Comparison of ENCODE assay signal across 7 cellular contexts in genomic region chr6:153001767-153002612, GRCh38. TPM values are rescaled to one million over a fixed set of nuclear protein-coding genes. Genes with fewer than 3 reads are reported as not detected.
DNase-seq lines count a peak whose midpoint lies in the region; ATAC-seq and TF ChIP-seq lines count a peak whose summit lies in the region.

No MANE protein-coding gene starts in this region.

- H3K4me3 ChIP-seq in HUES64 (ENCODE audit: low read length), result peak overlapping the region; percentile 98
- peak overlapping the region; percentile 85 for H3K4me3 ChIP-seq in left ventricle myocardium inferior
- peak overlapping the region; percentile 97 for H3K4me3 ChIP-seq in retinal pigment epithelial cell (ENCODE audit: low read length)

- intact Hi-C loops in activated T-helper 2 cell treated with anti-CD3 and anti-CD28 coated beads, Interferon-gamma antibody, Interleukin-2, Interleukin-4, amounts not matched to agents 10 μg/mL and 5 μg/mL and 100 μg/mL, durations not matched to agents 14 hours and 24 hours and 36 hours (cut with micrococcal nuclease), result loop anchor here (2.0 kb wide), 1 partner anchor 1549 kb away; the partner anchor contains the start of gene RMND1
- intact Hi-C loops in left ventricle myocardium inferior (cut with micrococcal nuclease), result no loop called here

- peaks cover 41% of the 10 kb centered on the region for H3K4me1 Mint-ChIP-seq in activated T-helper 2 cell treated with anti-CD3 and anti-CD28 coated beads, Interferon-gamma antibody, Interleukin-2, Interleukin-4, amounts not matched to agents 10 μg/mL and 5 μg/mL and 100 μg/mL, durations not matched to agents 14 hours and 24 hours and 36 hours (ENCODE audit: low read depth)

- H3K36me3 ChIP-seq in HUES64 (ENCODE audit: insufficient read depth, low read length) (peaks cover 32% of the 10 kb centered on the region), left ventricle myocardium inferior (peaks cover 16% of the 10 kb centered on the region)

- no peaks in the 10 kb centered on the region for H3K9me3 Mint-ChIP-seq in activated T-helper 2 cell treated with anti-CD3 and anti-CD28 coated beads, Interferon-gamma antibody, Interleukin-2, Interleukin-4, amounts not matched to agents 10 μg/mL and 5 μg/mL and 100 μg/mL, durations not matched to agents 14 hours and 24 hours and 36 hours

- H3K27me3 Mint-ChIP-seq in activated T-helper 2 cell treated with anti-CD3 and anti-CD28 coated beads, Interferon-gamma antibody, Interleukin-2, Interleukin-4, amounts not matched to agents 10 μg/mL and 5 μg/mL and 100 μg/mL, durations not matched to agents 14 hours and 24 hours and 36 hours (ENCODE audit: low read depth), result peaks cover 11% of the 10 kb centered on the region

- ATAC-seq in GM21515 (IDR thresholded peaks at IDR 0.05; ENCODE audit: unreplicated experiment), result peak; percentile 20

- no peak for TF ChIP-seq CTCF in GM10266 (IDR thresholded peaks at IDR 0.05; ENCODE audit: control insufficient read depth, insufficient read depth, low read depth, missing control alignments)
- no peak for TF ChIP-seq CTCF in left ventricle myocardium inferior (IDR thresholded peaks at IDR 0.05; ENCODE audit: borderline replicate concordance)
- no peak for TF ChIP-seq CTCF in retinal pigment epithelial cell (conservative IDR thresholded peaks at IDR 0.05; ENCODE audit: low read depth, low read length)

- H3K27me3 ChIP-seq in HUES64 (ENCODE audit: insufficient read depth, low read length), result no peaks in the 10 kb centered on the region
- no peaks in the 10 kb centered on the region for H3K27me3 ChIP-seq in left ventricle myocardium inferior (ENCODE audit: low read depth)

- peaks cover 43% of the 10 kb centered on the region for H3K36me3 Mint-ChIP-seq in activated T-helper 2 cell treated with anti-CD3 and anti-CD28 coated beads, Interferon-gamma antibody, Interleukin-2, Interleukin-4, amounts not matched to agents 10 μg/mL and 5 μg/mL and 100 μg/mL, durations not matched to agents 14 hours and 24 hours and 36 hours (ENCODE audit: low read depth)

- H3K27ac ChIP-seq in HUES64 (ENCODE audit: low read depth, low read length) (peak overlapping the region; percentile 92), left ventricle myocardium inferior (replicated peaks) (peak overlapping the region; percentile 96)

- H3K27ac Mint-ChIP-seq in activated T-helper 2 cell treated with anti-CD3 and anti-CD28 coated beads, Interferon-gamma antibody, Interleukin-2, Interleukin-4, amounts not matched to agents 10 μg/mL and 5 μg/mL and 100 μg/mL, durations not matched to agents 14 hours and 24 hours and 36 hours, result peak overlapping the region; percentile 89

- peak overlapping the region; percentile 93 for H3K9ac ChIP-seq in HUES64 (ENCODE audit: low read depth, low read length)

- peak overlapping the region; percentile 99 for H3K4me3 Mint-ChIP-seq in activated T-helper 2 cell treated with anti-CD3 and anti-CD28 coated beads, Interferon-gamma antibody, Interleukin-2, Interleukin-4, amounts not matched to agents 10 μg/mL and 5 μg/mL and 100 μg/mL, durations not matched to agents 14 hours and 24 hours and 36 hours (ENCODE audit: low read depth)

- no peaks in the 10 kb centered on the region for H3K9me3 ChIP-seq in HUES64 (ENCODE audit: insufficient read depth, low read depth, low read length)
- H3K9me3 ChIP-seq in left ventricle myocardium inferior (replicated peaks), result no peaks in the 10 kb centered on the region

- WGBS in HUES64, result 2% methylated on average over 31 of the region's 31 CpGs

- H3K4me1 ChIP-seq in HUES64 (ENCODE audit: insufficient read depth, low read length), result peaks cover 17% of the 10 kb centered on the region; the same call in 1 of the 2 replicates
- peaks cover 70% of the 10 kb centered on the region for H3K4me1 ChIP-seq in left ventricle myocardium inferior

- DNase-seq in GM10266 (ENCODE audit: extremely low spot score), result peak; percentile 13
- DNase-seq in activated T-helper 2 cell treated with anti-CD3 and anti-CD28 coated beads, Interferon-gamma antibody, Interleukin-2, Interleukin-4, amounts not matched to agents 10 μg/mL and 5 μg/mL and 100 μg/mL, durations not matched to agents 14 hours and 24 hours and 36 hours (ENCODE audit: low spot score), result no peak
- DNase-seq in left ventricle myocardium inferior, result no peak
- no peak for DNase-seq in retinal pigment epithelial cell (ENCODE audit: low read depth)
- DNase-seq in DMS79 treated with DMSO at 0.1 percent for 48 hours (lab: John Stamatoyannopoulos, UW), result no peak

RNA-seq across cellular contexts. Expression of gene MTRF1L, which starts 0.5 kb away (rescaled TPM):
- polyA plus RNA-seq in HUES64 (2013, experiment 1 of 2), result 18.6 TPM
- 14.8 TPM for polyA plus RNA-seq in HUES64 (2013, experiment 2 of 2)
- total RNA-seq in activated T-helper 2 cell treated with anti-CD3 and anti-CD28 coated beads, Interferon-gamma antibody, Interleukin-2, Interleukin-4, amounts not matched to agents 10 μg/mL and 5 μg/mL and 100 μg/mL, durations not matched to agents 14 hours and 24 hours and 36 hours, result 24.1 and 24.9 TPM in 2 replicates
- total RNA-seq in left ventricle myocardium inferior, result 30.9 TPM

RNA-seq across cellular contexts. Expression of gene FBXO5, which starts 19.1 kb away (rescaled TPM):
- 44.3 TPM for polyA plus RNA-seq in HUES64 (2013, experiment 1 of 2)
- 51.1 TPM for polyA plus RNA-seq in HUES64 (2013, experiment 2 of 2)
- total RNA-seq in activated T-helper 2 cell treated with anti-CD3 and anti-CD28 coated beads, Interferon-gamma antibody, Interleukin-2, Interleukin-4, amounts not matched to agents 10 μg/mL and 5 μg/mL and 100 μg/mL, durations not matched to agents 14 hours and 24 hours and 36 hours, result 31.4 and 34.6 TPM in 2 replicates
- total RNA-seq in left ventricle myocardium inferior, result 1.6 TPM

Comparison
In these comparisons a context has a peak if more than half of its experiments do, and no peak if none do; other contexts are left out.
1. RNA of gene FBXO5, which starts 19.1 kb away (total RNA-seq): 31.4 to 34.6 TPM in activated T-helper 2 cell treated with anti-CD3 and anti-CD28 coated beads, Interferon-gamma antibody, Interleukin-2, Interleukin-4, amounts not matched to agents 10 μg/mL and 5 μg/mL and 100 μg/mL, durations not matched to agents 14 hours and 24 hours and 36 hours; 1.6 TPM in left ventricle myocardium inferior (single experiment); every median in the first group is over 10 times any median in the second.
2. Peak in every context shown above with its lines, with median percentiles within 50 percentile points of each other: H3K4me3 ChIP-seq.